Comparison of ENCODE assay signal across 8 cellular contexts in genomic region chr21:25862596-25862995, GRCh38.
DNase-seq lines count a peak whose midpoint lies in the region; ATAC-seq, FAIRE-seq and TF ChIP-seq lines count a peak whose summit lies in the region.

No MANE protein-coding gene starts in this region.

- DNase-seq in AML-193 (lab: John Stamatoyannopoulos, UW) = peak; percentile 32 to 36
- DNase-seq in GM12865 (ENCODE audit: low read depth) = peak; percentile 69
- DNase-seq in kidney = no peak
- DNase-seq in NCI-H1930 (lab: John Stamatoyannopoulos, UW) = no peak
- DNase-seq in posterior cingulate gyrus = no peak
- DNase-seq in medulla oblongata (ENCODE audit: extremely low spot score) = no peak

- TF ChIP-seq CTCF in GM12865 (IDR thresholded peaks at IDR 0.05; ENCODE audit: insufficient read depth, low read depth, low read length, missing control alignments) (peak; percentile 87), WI38 (IDR thresholded peaks at IDR 0.05; ENCODE audit: low read depth, low read length) (peak; percentile 76), kidney (IDR thresholded peaks at IDR 0.05; ENCODE audit: borderline replicate concordance, extremely low read depth, insufficient read depth) (peak; percentile 51)

- H3K36me3 ChIP-seq in kidney (ENCODE audit: control insufficient read depth in 1 of 2, insufficient read depth in 2 of 2, low read length in 2 of 2) = no peaks in the 10 kb centered on the region

- no peak overlapping the region for H3K9ac ChIP-seq in kidney (ENCODE audit: low read length in 2 of 2)

- no peaks in the 10 kb centered on the region for H3K4me1 ChIP-seq in kidney (ENCODE audit: control insufficient read depth in 1 of 2, insufficient read depth in 1 of 2, low read depth in 1 of 2, low read length in 2 of 2)

- H3K9me3 ChIP-seq in kidney (ENCODE audit: control insufficient read depth in 1 of 2, low read length in 2 of 2) = no peaks in the 10 kb centered on the region

- H3K27ac ChIP-seq in kidney (ENCODE audit: low read depth in 2 of 2, low read length in 2 of 2) = no peak overlapping the region

- intact Hi-C loops in kidney (cut with DNase I) = no loop called here
- intact Hi-C loops in posterior cingulate gyrus (cut with DNase I) = no loop called here

- ATAC-seq in HG03469 (IDR thresholded peaks at IDR 0.05; ENCODE audit: unreplicated experiment) = peak; percentile 55

- no peak for FAIRE-seq in kidney (lab: Jason Lieb, UNC)

- H3K4me3 ChIP-seq in GM12865 (ENCODE audit: low read depth, low read length) (no peak overlapping the region), WI38 (ENCODE audit: low read depth, low read length) (no peak overlapping the region), kidney (ENCODE audit: low read length in 2 of 2) (no peak overlapping the region)

Comparison
In these comparisons a context has a peak if more than half of its experiments do, and no peak if none do; other contexts are left out.
1. DNase-seq: peak in AML-193 (2 of 2) and GM12865 (single experiment); none in kidney (single experiment), NCI-H1930 (0 of 2), posterior cingulate gyrus (0 of 10) and medulla oblongata (single experiment).
2. Peak in every context shown above with its lines, with median percentiles within 50 percentile points of each other: CTCF ChIP-seq.